ENCODE assay signal across 18 cellular contexts in the genomic region with DNA sequence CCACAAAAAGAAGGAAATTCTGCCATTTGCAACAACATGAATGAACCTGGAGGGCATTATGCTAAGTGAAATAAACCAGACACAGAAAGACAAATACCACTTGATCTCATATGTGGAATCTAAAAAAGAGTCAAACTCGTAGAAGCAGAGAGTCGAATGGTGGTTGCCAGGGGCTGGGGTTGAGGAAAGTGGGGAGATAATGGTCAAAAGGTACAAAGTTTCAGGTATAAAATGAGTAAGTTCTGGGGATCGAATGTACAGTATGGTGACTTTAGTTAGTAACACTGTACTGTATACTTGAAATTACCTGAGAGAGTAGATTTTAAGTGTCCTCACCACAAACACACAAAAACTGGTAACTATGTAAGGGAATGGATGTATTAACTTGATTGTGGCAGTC.
"Had no signal": no experiment of that assay in that cellular context is flagged by ENCODE, and none has a peak within 500 bp of the region (broad histone marks: within the 10 kb centered on the region; RNA-seq: fewer than 3 reads in every experiment).

No MANE protein-coding gene starts in this region.

- H3K27me3 Mint-ChIP-seq: stimulated activated naive B cell treated with anti-CD40 and anti-IgM and Interleukin-4, amounts not matched to agents 10 μg/mL and 1 μg/mL and 100 μg/mL, for 72 hours had no signal

- H3K4me3 Mint-ChIP-seq: activated CD4-positive, alpha-beta memory T cell treated with anti-CD3 and anti-CD28 coated beads, Interleukin-2, amount 10 ng/mL, durations not matched to agents 7 days and 5 days; activated naive CD8-positive, alpha-beta T cell treated with anti-CD3 and anti-CD28 coated beads for 36 hours; natural killer cell treated with Interleukin-12 subunit alpha and Interleukin-12 subunit beta and Interleukin-15 and Interleukin-18, amount 100 ng/mL, for 72 hours; stimulated activated naive B cell treated with anti-CD40 and anti-IgM and Interleukin-4, amounts not matched to agents 10 μg/mL and 1 μg/mL and 100 μg/mL, for 72 hours; T-helper 2 cell treated with Interferon-gamma antibody and Interleukin-4, amounts not matched to agents 5 μg/mL and 100 μg/mL, for 36 hours had no signal

- ATAC-seq: natural killer cell treated with Interleukin-12 subunit alpha and Interleukin-12 subunit beta and Interleukin-15 and Interleukin-18, amount 100 ng/mL, for 72 hours; pancreas; right lobe of liver; stimulated activated naive B cell treated with anti-CD40 and anti-IgM and Interleukin-4, amounts not matched to agents 10 μg/mL and 1 μg/mL and 100 μg/mL, for 72 hours had no signal

- H3K27ac Mint-ChIP-seq: activated CD4-positive, alpha-beta memory T cell treated with anti-CD3 and anti-CD28 coated beads, Interleukin-2, amount 10 ng/mL, durations not matched to agents 7 days and 5 days; activated naive CD8-positive, alpha-beta T cell treated with anti-CD3 and anti-CD28 coated beads for 36 hours; natural killer cell treated with Interleukin-12 subunit alpha and Interleukin-12 subunit beta and Interleukin-15 and Interleukin-18, amount 100 ng/mL, for 72 hours; stimulated activated naive B cell treated with anti-CD40 and anti-IgM and Interleukin-4, amounts not matched to agents 10 μg/mL and 1 μg/mL and 100 μg/mL, for 72 hours; T-helper 2 cell treated with Interferon-gamma antibody and Interleukin-4, amounts not matched to agents 5 μg/mL and 100 μg/mL, for 36 hours had no signal

- H3K27me3 ChIP-seq: neutrophil, pancreas, right lobe of liver, thyroid gland had no signal

- H3K36me3 ChIP-seq: pancreas, right lobe of liver, thyroid gland had no signal

- H3K4me1 ChIP-seq: pancreas, right lobe of liver, thyroid gland had no signal

- H3K9me3 ChIP-seq: neutrophil, pancreas, right lobe of liver, thyroid gland had no signal

- H3K27ac ChIP-seq: neutrophil, pancreas, right lobe of liver, thyroid gland had no signal

- H3K4me1 Mint-ChIP-seq: activated CD4-positive, alpha-beta memory T cell treated with anti-CD3 and anti-CD28 coated beads, Interleukin-2, amount 10 ng/mL, durations not matched to agents 7 days and 5 days had no signal

- H3K4me3 ChIP-seq: lung, pancreas, right lobe of liver, smooth muscle cell, thyroid gland had no signal

- H3K36me3 Mint-ChIP-seq: natural killer cell treated with Interleukin-12 subunit alpha and Interleukin-12 subunit beta and Interleukin-15 and Interleukin-18, amount 100 ng/mL, for 72 hours; stimulated activated naive B cell treated with anti-CD40 and anti-IgM and Interleukin-4, amounts not matched to agents 10 μg/mL and 1 μg/mL and 100 μg/mL, for 72 hours had no signal

- H3K9me3 Mint-ChIP-seq: activated CD4-positive, alpha-beta memory T cell treated with anti-CD3 and anti-CD28 coated beads, Interleukin-2, amount 10 ng/mL, durations not matched to agents 7 days and 5 days; natural killer cell treated with Interleukin-12 subunit alpha and Interleukin-12 subunit beta and Interleukin-15 and Interleukin-18, amount 100 ng/mL, for 72 hours; T-helper 2 cell treated with Interferon-gamma antibody and Interleukin-4, amounts not matched to agents 5 μg/mL and 100 μg/mL, for 36 hours had no signal

- DNase-seq: activated CD4-positive, alpha-beta memory T cell treated with anti-CD3 and anti-CD28 coated beads, Interleukin-2, amount 10 ng/mL, durations not matched to agents 7 days and 5 days; activated CD4-positive, alpha-beta T cell treated with anti-CD3 and anti-CD28 coated beads for 48 hours; activated CD4-positive, CD25-positive, alpha-beta regulatory T cell; activated CD8-positive, alpha-beta memory T cell treated with anti-CD3 and anti-CD28 coated beads, Interleukin-2, amount 50 U/mL, for 4 hours; activated naive CD8-positive, alpha-beta T cell treated with anti-CD3 and anti-CD28 coated beads for 36 hours; amniotic stem cell; effector CD4-positive, alpha-beta T cell; hypothalamus; pancreas; right lobe of liver; stimulated activated CD4-positive, alpha-beta T cell treated with anti-CD3 and anti-CD28 coated beads, Interleukin-4, amount 100 ng/mL, for 4 hours; stimulated activated naive B cell treated with anti-CD40 and anti-IgM and Interleukin-4, amounts not matched to agents 10 μg/mL and 1 μg/mL and 100 μg/mL, for 72 hours; thyroid gland had no signal
